Comparison of ENCODE assay signal across 9 cellular contexts in the genomic region with DNA sequence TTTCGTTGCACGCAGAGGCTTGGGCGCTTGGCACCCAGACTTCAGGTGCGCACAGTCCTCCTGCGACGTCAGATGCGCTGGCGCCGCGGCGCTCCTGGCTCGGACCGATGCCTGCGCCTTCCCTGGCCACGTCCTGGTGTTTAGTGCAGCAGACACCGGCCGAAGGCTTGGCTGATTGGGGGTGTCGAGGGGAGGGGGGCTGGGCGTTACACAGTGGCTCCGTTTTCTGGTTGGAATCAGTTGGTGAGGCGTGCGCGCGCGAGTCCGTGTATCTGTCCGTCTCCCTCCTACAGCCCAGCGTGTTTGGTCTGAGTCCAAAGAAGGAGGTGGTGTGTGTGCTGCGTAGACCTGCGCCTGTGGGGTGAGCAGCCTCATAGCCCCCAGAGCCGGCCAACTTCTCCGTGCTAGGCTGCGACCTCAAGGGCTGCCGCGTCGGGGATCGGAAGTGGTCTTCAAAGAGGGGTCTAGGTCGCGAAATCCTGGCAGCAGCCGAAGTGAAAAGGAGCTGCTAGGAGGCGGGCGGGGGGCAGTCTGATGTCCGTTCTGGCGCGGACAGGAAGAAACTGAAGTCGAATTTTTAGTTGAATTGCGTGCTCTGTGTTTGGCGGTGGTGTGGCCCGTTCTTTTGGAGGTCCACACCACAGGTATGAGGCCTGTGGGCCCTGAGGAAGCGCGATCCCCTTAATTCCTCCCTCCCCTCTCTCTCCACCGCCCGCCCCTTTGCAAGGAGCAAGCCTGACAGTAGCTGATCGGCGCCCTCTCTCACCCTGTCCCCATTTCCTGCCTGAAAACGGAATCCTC. TPM values are rescaled to one million over a fixed set of nuclear protein-coding genes. Genes with fewer than 3 reads are reported as not detected.
DNase-seq lines count a peak whose midpoint lies in the region; TF ChIP-seq lines count a peak whose summit lies in the region.
"Had no signal": no experiment of that assay in that cellular context is flagged by ENCODE, and none has a peak within 500 bp of the region (broad histone marks: within the 10 kb centered on the region; RNA-seq: fewer than 3 reads in every experiment).

No MANE protein-coding gene starts in this region.

- intact Hi-C loops in head of caudate nucleus (cut with DNase I) = no loop called here

- peak overlapping the region; percentile 55 for H3K4me3 ChIP-seq in osteoblast (ENCODE audit: insufficient read depth, low read length)

- no peaks in the 10 kb centered on the region for H3K4me1 ChIP-seq in osteoblast (ENCODE audit: insufficient read depth, low read length)

- peak overlapping the region; percentile 61 for H3K4me2 ChIP-seq in osteoblast (ENCODE audit: insufficient read depth, low read length)

- TF ChIP-seq CTCF in osteoblast (IDR thresholded peaks at IDR 0.05; ENCODE audit: extremely low read depth, low read depth, low read length) = no peak
- no peak for TF ChIP-seq CTCF in RWPE1 (conservative IDR thresholded peaks at IDR 0.05; ENCODE audit: low read depth)

- no peaks in the 10 kb centered on the region for H3K9me3 ChIP-seq in osteoblast (ENCODE audit: low read depth, low read length)

- H4K20me1 ChIP-seq in osteoblast (ENCODE audit: insufficient read depth, low read length) = no peaks in the 10 kb centered on the region

- no peaks in the 10 kb centered on the region for H3K36me3 ChIP-seq in osteoblast (ENCODE audit: insufficient read depth, low read length)

- POLR2A ChIA-PET in RWPE1 (lab: Yijun Ruan, JAX; ENCODE audit: low non-redundant PET) = no interaction called here

- H3K27ac ChIP-seq in osteoblast (ENCODE audit: low read depth, low read length) = no peak overlapping the region
- no peak overlapping the region for H3K27ac ChIP-seq in RWPE1

- DNase-seq in Ammon's horn (ENCODE audit: low spot score) (peak; percentile 74), NCI-H82 treated with DMSO at 0.1 percent for 48 hours (lab: John Stamatoyannopoulos, UW; ENCODE audit: unreplicated experiment) (peak; percentile 1), head of caudate nucleus (peak; percentile 40 to 83 (median 66)), osteoblast (ENCODE audit: insufficient read length, low spot score, missing footprints) (no peak), RWPE1 (ENCODE audit: low spot score) (no peak), AG08396 (ENCODE audit: low spot score) (no peak), GDM1 (lab: John Stamatoyannopoulos, UW) (no peak), GM19238 (ENCODE audit: insufficient read length, low spot score) (no peak)

- H3K27me3 ChIP-seq in osteoblast (ENCODE audit: insufficient read depth, low read length) = peaks cover 39% of the 10 kb centered on the region

- CTCF ChIA-PET in RWPE1 (lab: Yijun Ruan, JAX) = interaction anchor here (0.5 kb wide), 1 partner anchor 485 kb away, joined by 4 read pairs; no protein-coding TSS in a partner anchor

- H3K79me2 ChIP-seq in osteoblast (ENCODE audit: insufficient read depth, low read length) = no peaks in the 10 kb centered on the region

- H2AFZ ChIP-seq in osteoblast (ENCODE audit: low read length) = no peak overlapping the region

RNA-seq across cellular contexts. Expression of a gene that starts 1.6 kb away (rescaled TPM):
- total RNA-seq in osteoblast = 2.2 and 3.2 TPM in 2 replicates
- total RNA-seq: natural killer cell treated with Interleukin-12 subunit alpha and Interleukin-12 subunit beta and Interleukin-15 and Interleukin-18, amount 100 ng/mL, for 72 hours had no signal

Comparison
In these comparisons a context has a peak if more than half of its experiments do, and no peak if none do; other contexts are left out.
1. DNase-seq: peak in Ammon's horn (single experiment), NCI-H82 treated with DMSO at 0.1 percent for 48 hours (single experiment) and head of caudate nucleus (42 of 42); none in osteoblast (single experiment), RWPE1 (single experiment), AG08396 (single experiment), GDM1 (single experiment) and GM19238 (single experiment).